ENCODE assay signal across 8 cellular contexts in genomic region chr17:81429353-81429774, GRCh38.
DNase-seq lines count a peak whose midpoint lies in the region; ATAC-seq lines count a peak whose summit lies in the region.

No MANE protein-coding gene starts in this region.

- H3K4me3 ChIP-seq in NT2/D1 (ENCODE audit: insufficient read length, low read depth) = no peak overlapping the region

- peak overlapping the region; percentile 50 for H3K9ac ChIP-seq in NT2/D1 (ENCODE audit: insufficient read length, low read depth)

- peak in 2 of 3 experiments; percentile 76 to 84 for DNase-seq in NCI-H1417 (lab: John Stamatoyannopoulos, UW)
- no peak for DNase-seq in NCI-H1417 treated with DMSO at 0.1 percent for 48 hours (lab: John Stamatoyannopoulos, UW)
- no peak for DNase-seq in NT2/D1 (ENCODE audit: low read depth, low spot score)
- DNase-seq in fibroblast of gingiva (ENCODE audit: low read depth) = peak; percentile 70
- DNase-seq in posterior cingulate gyrus = peak; percentile 67 to 97 (median 84)
- no peak for DNase-seq in stimulated activated CD4-positive, alpha-beta T cell treated with anti-CD3 and anti-CD28 coated beads, Interleukin-4, amount 100 ng/mL, for 1 hour

- ATAC-seq in HG02870 (IDR thresholded peaks at IDR 0.05; ENCODE audit: unreplicated experiment) (no peak), GM19395 (IDR thresholded peaks at IDR 0.05; ENCODE audit: unreplicated experiment) (no peak)

- H3K4me1 ChIP-seq in NT2/D1 (ENCODE audit: insufficient read depth, insufficient read length) = peaks cover 29% of the 10 kb centered on the region

- no peaks in the 10 kb centered on the region for H3K27me3 ChIP-seq in NT2/D1 (ENCODE audit: insufficient read depth, insufficient read length)

- H3K36me3 ChIP-seq in NT2/D1 (ENCODE audit: insufficient read depth, insufficient read length, low read length) = peaks cover 4% of the 10 kb centered on the region

- intact Hi-C loops in posterior cingulate gyrus (cut with DNase I) = loop anchor here (5.0 kb wide), 1 partner anchor 42 kb away; no protein-coding TSS in a partner anchor

- peaks cover 9% of the 10 kb centered on the region; the same call in 1 of the 2 replicates for H3K9me3 ChIP-seq in NT2/D1 (ENCODE audit: insufficient read depth, low read length)

Comparison
In these comparisons a context has a peak if more than half of its experiments do, and no peak if none do; other contexts are left out.
1. DNase-seq: peak in NCI-H1417 (2 of 3), fibroblast of gingiva (single experiment) and posterior cingulate gyrus (10 of 10); none in NCI-H1417 treated with DMSO at 0.1 percent for 48 hours (single experiment), NT2/D1 (single experiment) and stimulated activated CD4-positive, alpha-beta T cell treated with anti-CD3 and anti-CD28 coated beads, Interleukin-4, amount 100 ng/mL, for 1 hour (single experiment).